ENCODE assay signal across 9 cellular contexts in the genomic region with DNA sequence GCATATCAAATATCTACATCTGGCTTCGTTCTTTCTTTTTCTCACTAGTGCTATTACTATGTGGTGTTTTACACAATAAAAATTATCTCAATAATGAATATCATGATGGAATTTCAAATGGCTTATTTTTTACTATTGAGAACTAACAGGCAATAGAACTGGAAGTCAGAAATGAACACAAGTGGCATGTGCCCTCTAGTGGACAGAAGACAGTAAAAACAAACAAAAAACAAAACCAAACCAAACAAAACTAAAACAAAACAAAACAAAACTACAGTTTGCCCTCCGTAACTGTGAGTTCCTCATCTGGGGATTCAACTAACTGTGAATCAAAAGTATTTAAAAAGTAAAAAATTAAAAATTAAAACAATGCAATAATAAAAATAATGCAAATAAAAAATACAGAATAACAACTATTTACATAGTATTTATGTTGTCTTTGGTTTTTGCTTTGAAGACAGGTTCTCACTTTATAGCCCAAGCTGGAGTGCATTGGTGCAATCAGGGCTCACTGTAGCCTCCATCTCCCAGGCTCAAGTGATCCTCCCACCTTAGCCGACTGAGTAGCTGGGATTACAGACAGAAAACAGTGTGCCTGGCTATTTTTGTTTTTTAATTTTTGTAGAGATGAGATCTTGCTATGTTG.
DNase-seq lines count a peak whose midpoint lies in the region; ATAC-seq, FAIRE-seq and TF ChIP-seq lines count a peak whose summit lies in the region.
"Had no signal": no experiment of that assay in that cellular context is flagged by ENCODE, and none has a peak within 500 bp of the region (broad histone marks: within the 10 kb centered on the region; RNA-seq: fewer than 3 reads in every experiment).

No MANE protein-coding gene starts in this region.

- TF ChIP-seq POLR2A in H1 (IDR thresholded peaks at IDR 0.05; ENCODE audit: control extremely low read depth in 1 of 2, low read depth in 2 of 2, low read length in 2 of 2) (no peak), sigmoid colon (IDR thresholded peaks at IDR 0.05) (no peak)

- POLR2A ChIA-PET in H1 (lab: Charles Lee; ENCODE audit: partially characterized antibody) = interaction anchor here (0.7 kb wide), 1 partner anchor 123 kb away, joined by 3 read pairs; no protein-coding TSS in a partner anchor
- POLR2A ChIA-PET in CD8-positive, alpha-beta memory T cell (lab: Charles Lee) = no interaction called here

- H3K56ac ChIP-seq in H1 (replicated peaks; ENCODE audit: insufficient read length, low read depth, low read length) = no peak overlapping the region

- TF ChIP-seq CTCF in cardiac muscle cell (IDR thresholded peaks at IDR 0.05; ENCODE audit: low read depth, low read length) (peak; percentile 63), H1 (IDR thresholded peaks at IDR 0.05; ENCODE audit: control extremely low read depth in 1 of 3, insufficient read depth in 1 of 3, low read depth in 1 of 3, low read length in 3 of 3) (peak in 2 of 3 experiments; percentile 37 to 41; a peak in 2 of 4 replicates), sigmoid colon (IDR thresholded peaks at IDR 0.05) (no peak)

- H3K4me3 Mint-ChIP-seq in CD8-positive, alpha-beta memory T cell = no peak overlapping the region
- H3K4me3 Mint-ChIP-seq: central memory CD8-positive, alpha-beta T cell had no signal

- no peaks in the 10 kb centered on the region for H3K23me2 ChIP-seq in H1 (ENCODE audit: low read depth, low read length)

- H3K27me3 Mint-ChIP-seq in CD8-positive, alpha-beta memory T cell = no peaks in the 10 kb centered on the region
- H3K27me3 Mint-ChIP-seq: central memory CD8-positive, alpha-beta T cell had no signal

- H3K27me3 ChIP-seq in cardiac muscle cell = no peaks in the 10 kb centered on the region
- no peaks in the 10 kb centered on the region for H3K27me3 ChIP-seq in H1 (replicated peaks in 1 of 4; ENCODE audit: control insufficient read depth in 3 of 4, extremely low read depth in 1 of 4, insufficient read depth in 3 of 4, low read length in 3 of 4)
- no peaks in the 10 kb centered on the region for H3K27me3 ChIP-seq in small intestine (ENCODE audit: control insufficient read depth in 2 of 2, insufficient read depth in 2 of 2, low read length in 2 of 2)
- no peaks in the 10 kb centered on the region for H3K27me3 ChIP-seq in CD8-positive, alpha-beta memory T cell (ENCODE audit: insufficient read depth, low read length, poor library complexity, severe bottlenecking)
- no peaks in the 10 kb centered on the region for H3K27me3 ChIP-seq in sigmoid colon

- ATAC-seq in Right ventricle myocardium inferior = no peak
- peak; percentile 87 for ATAC-seq in HG02678 (IDR thresholded peaks at IDR 0.05; ENCODE audit: unreplicated experiment)

- no peak overlapping the region for H2AK5ac ChIP-seq in H1 (ENCODE audit: low read depth, low read length)

- no peak overlapping the region for H2AFZ ChIP-seq in H1 (ENCODE audit: low read length)

- no peaks in the 10 kb centered on the region for H3K36me3 ChIP-seq in cardiac muscle cell
- H3K36me3 ChIP-seq in H1 (ENCODE audit: control insufficient read depth in 2 of 4, insufficient read depth in 4 of 4, low read length in 3 of 4) = no peaks in the 10 kb centered on the region
- H3K36me3 ChIP-seq in small intestine (ENCODE audit: control insufficient read depth in 2 of 2, insufficient read depth in 2 of 2, low read length in 2 of 2) = no peaks in the 10 kb centered on the region
- H3K36me3 ChIP-seq in CD8-positive, alpha-beta memory T cell (ENCODE audit: insufficient read depth, low read length) = no peaks in the 10 kb centered on the region
- H3K36me3 ChIP-seq in sigmoid colon = no peaks in the 10 kb centered on the region

- CTCF ChIA-PET in H1 (lab: Charles Lee; ENCODE audit: partially characterized antibody) = interaction anchor here (0.6 to 2.3 kb wide), 25 partner anchors 8 to 932 kb away, joined by 3 to 14 read pairs (median 4); a partner anchor contains a TSS
- CTCF ChIA-PET in CD8-positive, alpha-beta memory T cell (lab: Charles Lee) = no interaction called here

- no peak overlapping the region for H3K4ac ChIP-seq in H1 (replicated peaks; ENCODE audit: insufficient read length, low read depth, low read length)

- no peak overlapping the region for H4K5ac ChIP-seq in H1 (ENCODE audit: insufficient read length, low read depth, low read length)

- intact Hi-C loops in Right ventricle myocardium inferior (cut with DNase I) = no loop called here
- intact Hi-C loops in sigmoid colon (cut with DNase I) = no loop called here

- no peak overlapping the region for H3K27ac ChIP-seq in cardiac muscle cell
- no peak overlapping the region for H3K27ac ChIP-seq in H1 (ENCODE audit: low read depth, low read length)
- H3K27ac ChIP-seq in small intestine (ENCODE audit: low read depth in 1 of 2, low read length in 1 of 2) = no peak overlapping the region
- H3K27ac ChIP-seq in CD8-positive, alpha-beta memory T cell (ENCODE audit: low read depth, low read length) = no peak overlapping the region
- H3K27ac ChIP-seq in sigmoid colon = no peak overlapping the region

- no peak overlapping the region for H3K27ac Mint-ChIP-seq in CD8-positive, alpha-beta memory T cell

- no peak overlapping the region for H2BK12ac ChIP-seq in H1 (ENCODE audit: low read depth, low read length)

- peaks cover 0 to 4% (median 0%) of the 10 kb centered on the region in 5 donors for H3K9me3 Mint-ChIP-seq in CD8-positive, alpha-beta memory T cell

- no peak overlapping the region for H4K91ac ChIP-seq in H1 (replicated peaks; ENCODE audit: insufficient read length, low read length)

- H2BK15ac ChIP-seq in H1 (ENCODE audit: low read length) = no peak overlapping the region

- no peaks in the 10 kb centered on the region for H4K20me1 ChIP-seq in H1 (replicated peaks in 1 of 2; ENCODE audit: control insufficient read depth in 1 of 2, insufficient read depth in 2 of 2, low read length in 2 of 2)

- WGBS in H1 (ENCODE audit: extremely low coverage in 1 of 2, insufficient coverage in 1 of 2, insufficient read length in 1 of 2, insufficient replicate concordance in 2 of 2, low coverage in 1 of 2, low lambda C conversion rate in 2 of 2, missing lambda C conversion rate in 1 of 2), 2 experiments = 54% methylated on average over 3 of the region's 3 CpGs; no CpG with 5 or more reads in 1 of the 2 experiments
- WGBS in small intestine, 3 donors = 13 to 29% (median 17%) methylated on average over 3 of the region's 3 CpGs
- WGBS in sigmoid colon, 2 donors = 8 to 27% methylated on average over 3 of the region's 3 CpGs

- H3K9me3 ChIP-seq in cardiac muscle cell (ENCODE audit: low read depth) = no peaks in the 10 kb centered on the region
- no peaks in the 10 kb centered on the region for H3K9me3 ChIP-seq in H1 (ENCODE audit: insufficient read depth in 2 of 2, low read depth in 1 of 2, low read length in 1 of 2)
- no peaks in the 10 kb centered on the region for H3K9me3 ChIP-seq in small intestine (ENCODE audit: control insufficient read depth, low read depth)
- H3K9me3 ChIP-seq in CD8-positive, alpha-beta memory T cell (ENCODE audit: low read length) = no peaks in the 10 kb centered on the region
- H3K9me3 ChIP-seq in sigmoid colon = no peaks in the 10 kb centered on the region

- no peak overlapping the region for H2BK5ac ChIP-seq in H1 (ENCODE audit: low read depth, low read length)

- H3K18ac ChIP-seq in H1 (ENCODE audit: extremely low read depth, low read length) = no peak overlapping the region

- H3K9ac ChIP-seq in H1 (replicated peaks in 1 of 4; ENCODE audit: extremely low read depth in 1 of 4, low read depth in 3 of 4, low read length in 3 of 4) = no peak overlapping the region

- DNase-seq in cardiac muscle cell (ENCODE audit: low read depth in 1 of 2, low spot score in 1 of 2) (peak; percentile 27 to 32), Right ventricle myocardium inferior (ENCODE audit: missing footprints) (no peak), NCI-H1694 (lab: John Stamatoyannopoulos, UW) (peak; percentile 9), H1 (ENCODE audit: low read depth in 1 of 2, low spot score in 2 of 2) (no peak), small intestine (peak; percentile 3), sigmoid colon (no peak)
- no peak for DNase-seq in CD8-positive, alpha-beta memory T cell

- TF ChIP-seq EP300 in H1 (IDR thresholded peaks at IDR 0.05; ENCODE audit: borderline replicate concordance in 1 of 2, low read depth in 2 of 2, low read length in 2 of 2) (no peak), sigmoid colon (IDR thresholded peaks at IDR 0.05) (no peak)

- no peaks in the 10 kb centered on the region for H3K4me1 Mint-ChIP-seq in CD8-positive, alpha-beta memory T cell
- H3K4me1 Mint-ChIP-seq: central memory CD8-positive, alpha-beta T cell had no signal

- no peak overlapping the region for H3K4me3 ChIP-seq in cardiac muscle cell
- no peak overlapping the region for H3K4me3 ChIP-seq in H1 (ENCODE audit: extremely low read depth in 1 of 4, insufficient read depth in 2 of 4, low read depth in 3 of 4, low read length in 4 of 4)
- no peak overlapping the region for H3K4me3 ChIP-seq in small intestine (ENCODE audit: low read depth in 1 of 2, low read length in 2 of 2)
- no peak overlapping the region for H3K4me3 ChIP-seq in CD8-positive, alpha-beta memory T cell (ENCODE audit: low read length)
- no peak overlapping the region for H3K4me3 ChIP-seq in sigmoid colon

- no peak overlapping the region for H3K4me2 ChIP-seq in H1 (ENCODE audit: insufficient read depth in 1 of 2, low read depth in 2 of 2, low read length in 2 of 2)

- H3K36me3 Mint-ChIP-seq in CD8-positive, alpha-beta memory T cell = no peaks in the 10 kb centered on the region

- TF ChIP-seq RAD21 in H1 (IDR thresholded peaks at IDR 0.05 in 1 of 2, conservative IDR thresholded peaks at IDR 0.05 in 1 of 2; ENCODE audit: low read depth in 2 of 2, low read length in 2 of 2) = peak; percentile 61 to 63

- no peak overlapping the region for H2BK120ac ChIP-seq in H1 (replicated peaks; ENCODE audit: low read depth, low read length)

- no peaks in the 10 kb centered on the region for H3K4me1 ChIP-seq in cardiac muscle cell (ENCODE audit: low read depth)
- H3K4me1 ChIP-seq in H1 (replicated peaks in 1 of 4; ENCODE audit: control insufficient read depth in 3 of 4, insufficient read depth in 4 of 4, low read length in 3 of 4) = no peaks in the 10 kb centered on the region
- H3K4me1 ChIP-seq in small intestine (ENCODE audit: control insufficient read depth in 2 of 2, insufficient read depth in 1 of 2, low read depth in 1 of 2, low read length in 1 of 2) = no peaks in the 10 kb centered on the region
- no peaks in the 10 kb centered on the region for H3K4me1 ChIP-seq in CD8-positive, alpha-beta memory T cell (ENCODE audit: insufficient read depth, low read length)
- no peaks in the 10 kb centered on the region for H3K4me1 ChIP-seq in sigmoid colon

- no peak overlapping the region for H4K8ac ChIP-seq in H1 (ENCODE audit: extremely low read depth, insufficient read depth, low read length)

- H3K14ac ChIP-seq in H1 (ENCODE audit: insufficient read length) = no peak overlapping the region

- H3K23ac ChIP-seq in H1 (ENCODE audit: insufficient read length) = no peak overlapping the region

- H3K79me2 ChIP-seq in H1 (ENCODE audit: control insufficient read depth in 1 of 2, insufficient read depth in 2 of 2, low read length in 2 of 2) = no peaks in the 10 kb centered on the region

- FAIRE-seq in H1 (lab: Jason Lieb, UNC) (no peak), small intestine (lab: Jason Lieb, UNC) (peak; percentile 75)

- no peak overlapping the region for H2BK20ac ChIP-seq in H1 (ENCODE audit: low read length)

- no peaks in the 10 kb centered on the region for H3K79me1 ChIP-seq in H1 (ENCODE audit: low read depth, low read length)

Comparison
In these comparisons a context has a peak if more than half of its experiments do, and no peak if none do; other contexts are left out.
1. DNase-seq: peak in cardiac muscle cell (2 of 2), NCI-H1694 (single experiment) and small intestine (single experiment); none in Right ventricle myocardium inferior (single experiment), H1 (0 of 2), CD8-positive, alpha-beta memory T cell (0 of 5) and sigmoid colon (single experiment).
2. CTCF ChIP-seq: peak in cardiac muscle cell (single experiment) and H1 (2 of 3); none in sigmoid colon (0 of 4).